In genomic region chr10:114770009-114770408, GRCh38 we compare ENCODE assay signal across 31 cellular contexts.
"Had no signal": no experiment of that assay in that cellular context is flagged by ENCODE, and none has a peak within 500 bp of the region (broad histone marks: within the 10 kb centered on the region; RNA-seq: fewer than 3 reads in every experiment).

No MANE protein-coding gene starts in this region.

- H3K36me3 Mint-ChIP-seq: activated naive CD4-positive, alpha-beta T cell treated with anti-CD3 and anti-CD28 coated beads, Interleukin-2, amount 50 U/mL, for 24 hours; natural killer cell treated with Interleukin-12 subunit alpha and Interleukin-12 subunit beta and Interleukin-15 and Interleukin-18, amount 100 ng/mL, for 72 hours; stimulated activated naive B cell treated with anti-CD40 and anti-IgM and Interleukin-4, amounts not matched to agents 10 μg/mL and 1 μg/mL and 100 μg/mL, for 72 hours had no signal

- H3K4me1 ChIP-seq: breast epithelium had no signal

- DNase-seq: activated B cell treated with CpG ODN at 0.5 μM for 24 hours; activated CD4-positive, alpha-beta T cell treated with anti-CD3 and anti-CD28 coated beads, Interleukin-2, amount 50 U/mL, for 1 hour; activated CD8-positive, alpha-beta T cell treated with anti-CD3 and anti-CD28 coated beads for 36 hours; activated gamma-delta T cell treated with Interleukin-2 at 50 U/mL for 16 hours; activated naive CD8-positive, alpha-beta T cell treated with anti-CD3 and anti-CD28 coated beads, Interleukin-2, amount 50 U/mL, for 24 hours; activated T-cell treated with anti-CD3 and anti-CD28 coated beads for 4 hours; amygdala; central memory CD4-positive, alpha-beta T cell; endodermal cell; foreskin fibroblast; heart right ventricle; kidney glomerular epithelial cell; left lung; lower lobe of right lung; mesenchymal stem cell; psoas muscle; sigmoid colon; SK-N-SH; small intestine; stimulated activated CD4-positive, alpha-beta T cell treated with anti-CD3 and anti-CD28 coated beads, Interleukin-4, amount 100 ng/mL, for 24 hours; stimulated activated naive B cell treated with anti-CD40 and anti-IgM and Interleukin-4, amounts not matched to agents 10 μg/mL and 1 μg/mL and 100 μg/mL, for 72 hours; stomach; thyroid gland; upper lobe of right lung had no signal

- H3K4me3 ChIP-seq: breast epithelium, heart right ventricle, left lung, lower lobe of right lung, psoas muscle, sigmoid colon, stomach, thyroid gland, upper lobe of right lung had no signal

- H3K4me3 Mint-ChIP-seq: activated B cell treated with CpG ODN at 0.5 μM for 24 hours; activated CD8-positive, alpha-beta T cell treated with anti-CD3 and anti-CD28 coated beads for 36 hours; activated naive CD4-positive, alpha-beta T cell treated with anti-CD3 and anti-CD28 coated beads, Interleukin-2, amount 50 U/mL, for 24 hours; activated naive CD8-positive, alpha-beta T cell treated with anti-CD3 and anti-CD28 coated beads, Interleukin-2, amount 50 U/mL, for 24 hours; activated T-helper 17 cell treated with anti-CD3 and anti-CD28 coated beads, Interleukin-2, amount 50 U/mL, for 72 hours; dendritic cell treated with granulocyte-macrophage colony-stimulating factor and Interleukin-4, amounts not matched to agents 40 ng/mL and 50 ng/mL, for 4 days; endodermal cell; natural killer cell treated with Interleukin-12 subunit alpha and Interleukin-12 subunit beta and Interleukin-15 and Interleukin-18, amount 100 ng/mL, for 72 hours; stimulated activated naive B cell treated with anti-CD40 and anti-IgM and Interleukin-4, amounts not matched to agents 10 μg/mL and 1 μg/mL and 100 μg/mL, for 72 hours had no signal

- H3K27ac ChIP-seq: breast epithelium, heart right ventricle, left lung, lower lobe of right lung, parathyroid adenoma, psoas muscle, sigmoid colon, stomach, thyroid gland, upper lobe of right lung had no signal

- H3K9me3 ChIP-seq: breast epithelium, heart right ventricle, left lung, lower lobe of right lung, psoas muscle, sigmoid colon, SK-N-SH, stomach, thyroid gland, upper lobe of right lung had no signal

- ATAC-seq: activated CD8-positive, alpha-beta T cell treated with anti-CD3 and anti-CD28 coated beads for 36 hours; activated naive CD8-positive, alpha-beta T cell treated with anti-CD3 and anti-CD28 coated beads, Interleukin-2, amount 50 U/mL, for 24 hours; activated T-helper 17 cell treated with anti-CD3 and anti-CD28 coated beads, Interleukin-2, amount 50 U/mL, for 72 hours; esophagus mucosa; heart right ventricle; left lung; lower lobe of right lung; psoas muscle; stimulated activated naive B cell treated with anti-CD40 and anti-IgM and Interleukin-4, amounts not matched to agents 10 μg/mL and 1 μg/mL and 100 μg/mL, for 72 hours; upper lobe of right lung had no signal

- H3K36me3 ChIP-seq: breast epithelium, heart right ventricle, left lung, lower lobe of right lung, sigmoid colon, stomach, thyroid gland, upper lobe of right lung had no signal

- H3K9me3 Mint-ChIP-seq: activated B cell treated with CpG ODN at 0.5 μM for 24 hours; activated CD8-positive, alpha-beta T cell treated with anti-CD3 and anti-CD28 coated beads for 36 hours; activated naive CD4-positive, alpha-beta T cell treated with anti-CD3 and anti-CD28 coated beads, Interleukin-2, amount 50 U/mL, for 24 hours; activated naive CD8-positive, alpha-beta T cell treated with anti-CD3 and anti-CD28 coated beads, Interleukin-2, amount 50 U/mL, for 24 hours; activated T-helper 17 cell treated with anti-CD3 and anti-CD28 coated beads, Interleukin-2, amount 50 U/mL, for 72 hours; dendritic cell treated with granulocyte-macrophage colony-stimulating factor and Interleukin-4, amounts not matched to agents 40 ng/mL and 50 ng/mL, for 4 days; endodermal cell; natural killer cell treated with Interleukin-12 subunit alpha and Interleukin-12 subunit beta and Interleukin-15 and Interleukin-18, amount 100 ng/mL, for 72 hours had no signal

- H3K27ac Mint-ChIP-seq: activated B cell treated with CpG ODN at 0.5 μM for 24 hours; activated CD8-positive, alpha-beta T cell treated with anti-CD3 and anti-CD28 coated beads for 36 hours; activated naive CD4-positive, alpha-beta T cell treated with anti-CD3 and anti-CD28 coated beads, Interleukin-2, amount 50 U/mL, for 24 hours; activated naive CD8-positive, alpha-beta T cell treated with anti-CD3 and anti-CD28 coated beads, Interleukin-2, amount 50 U/mL, for 24 hours; activated T-helper 17 cell treated with anti-CD3 and anti-CD28 coated beads, Interleukin-2, amount 50 U/mL, for 72 hours; dendritic cell treated with granulocyte-macrophage colony-stimulating factor and Interleukin-4, amounts not matched to agents 40 ng/mL and 50 ng/mL, for 4 days; endodermal cell; natural killer cell treated with Interleukin-12 subunit alpha and Interleukin-12 subunit beta and Interleukin-15 and Interleukin-18, amount 100 ng/mL, for 72 hours; stimulated activated naive B cell treated with anti-CD40 and anti-IgM and Interleukin-4, amounts not matched to agents 10 μg/mL and 1 μg/mL and 100 μg/mL, for 72 hours had no signal
